1 cellular context compared by ENCODE assay signal in genomic region chr3:99920530-99921376, GRCh38.
TF ChIP-seq lines count a peak whose summit lies in the region.

No MANE protein-coding gene starts in this region.

TF ChIP-seq in K562, 482 proteins besides CTCF, POLR2A, EP300 and RAD21 (continued from another document and continues in another):
- TF ChIP-seq ZNF316 (IDR thresholded peaks at IDR 0.05), result peak; percentile 20; the same call in 1 of the 2 replicates
- no peak for TF ChIP-seq ZNF134 (CRISPR knock-in tag; conservative IDR thresholded peaks at IDR 0.05)
- no peak for TF ChIP-seq CAMTA2 (CRISPR knock-in tag; conservative IDR thresholded peaks at IDR 0.05)
- no peak for TF ChIP-seq NFXL1 (CRISPR knock-in tag; IDR thresholded peaks at IDR 0.05)
- no peak for TF ChIP-seq XRCC5 (IDR thresholded peaks at IDR 0.05; ENCODE audit: low read depth, low read length)
- TF ChIP-seq PTBP1 (IDR thresholded peaks at IDR 0.05; ENCODE audit: low read depth, low read length), result no peak
- 0 out of 2 replicates have a peak, but pooled peaks have one; percentile 13 for TF ChIP-seq GTF2E2 (tag; IDR thresholded peaks at IDR 0.05)
- TF ChIP-seq ATF1 (CRISPR knock-in tag; IDR thresholded peaks at IDR 0.05), result no peak
- TF ChIP-seq ATF1 (tag; IDR thresholded peaks at IDR 0.05), result peak; percentile 40; the same call in 1 of the 2 replicates
- no peak for TF ChIP-seq SRSF3 (IDR thresholded peaks at IDR 0.05; ENCODE audit: insufficient read depth, low read length)
- no peak for TF ChIP-seq ZEB2 (IDR thresholded peaks at IDR 0.05)
- TF ChIP-seq CEBPG (CRISPR knock-in tag; IDR thresholded peaks at IDR 0.05), result no peak
- peak; percentile 26 to 73; a peak in 3 of 4 replicates for TF ChIP-seq CEBPG (tag; conservative IDR thresholded peaks at IDR 0.05 in 1 of 2, IDR thresholded peaks at IDR 0.05 in 1 of 2)
- no peak for TF ChIP-seq HNRNPH1 (optimal IDR thresholded peaks at IDR 0.05; ENCODE audit: low read depth, low read length)
- TF ChIP-seq MEF2D (tag; conservative IDR thresholded peaks at IDR 0.05; ENCODE audit: low read depth), result 0 out of 2 replicates have a peak, but pooled peaks have one; percentile 25
- peak; percentile 47; the same call in 1 of the 2 replicates for TF ChIP-seq ZNF592 (IDR thresholded peaks at IDR 0.05)
- peak; percentile 53; the same call in 1 of the 2 replicates for TF ChIP-seq ATF3 (IDR thresholded peaks at IDR 0.05)
- no peak for TF ChIP-seq ATF3 (CRISPR knock-in tag; conservative IDR thresholded peaks at IDR 0.05)
- no peak for TF ChIP-seq KDM2B (CRISPR knock-in tag; IDR thresholded peaks at IDR 0.05)
- 0 out of 2 replicates have a peak, but pooled peaks have one; percentile 43 for TF ChIP-seq ESRRA (IDR thresholded peaks at IDR 0.05; ENCODE audit: borderline replicate concordance, low read depth)
- no peak for TF ChIP-seq ZBTB8A (IDR thresholded peaks at IDR 0.05; ENCODE audit: partially characterized antibody)
- no peak for TF ChIP-seq ZNF75A (CRISPR knock-in tag; IDR thresholded peaks at IDR 0.05)
- TF ChIP-seq ZNF583 (CRISPR knock-in tag; IDR thresholded peaks at IDR 0.05), result no peak
- no peak for TF ChIP-seq ASH1L (IDR thresholded peaks at IDR 0.05; ENCODE audit: borderline replicate concordance, low read depth, partially characterized antibody)
- TF ChIP-seq DACH1 (IDR thresholded peaks at IDR 0.05; ENCODE audit: partially characterized antibody), result no peak
- TF ChIP-seq NR2C2 (CRISPR knock-in tag; IDR thresholded peaks at IDR 0.05), result no peak
- peak; percentile 76 for TF ChIP-seq NR2C2 (tag; IDR thresholded peaks at IDR 0.05)
- TF ChIP-seq SPI1 (IDR thresholded peaks at IDR 0.05; ENCODE audit: borderline replicate concordance, low read depth, low read length), result peak; percentile 55; the same call in 1 of the 2 replicates
- no peak for TF ChIP-seq EHMT2 (IDR thresholded peaks at IDR 0.05)
- peak; percentile 40; the same call in 1 of the 2 replicates for TF ChIP-seq MGA (IDR thresholded peaks at IDR 0.05)
- no peak for TF ChIP-seq CTCFL (IDR thresholded peaks at IDR 0.05; ENCODE audit: borderline replicate concordance, insufficient read depth, low read depth, low read length, poor library complexity, severe bottlenecking)
- peak; percentile 45; the same call in 1 of the 2 replicates for TF ChIP-seq GABPA (tag; conservative IDR thresholded peaks at IDR 0.05; ENCODE audit: low read depth)
- 0 out of 2 replicates have a peak, but pooled peaks have one; percentile 1 for TF ChIP-seq DPF2 (IDR thresholded peaks at IDR 0.05)
- peak; percentile 18; the same call in 1 of the 2 replicates for TF ChIP-seq ZNF395 (CRISPR knock-in tag; IDR thresholded peaks at IDR 0.05)
- TF ChIP-seq BACH1 (tag; IDR thresholded peaks at IDR 0.05), result peak; percentile 67
- TF ChIP-seq HOXB6 (CRISPR knock-in tag; IDR thresholded peaks at IDR 0.05; ENCODE audit: borderline replicate concordance), result no peak
- TF ChIP-seq MBD1 (CRISPR knock-in tag; IDR thresholded peaks at IDR 0.05), result no peak
- TF ChIP-seq RFX7 (CRISPR knock-in tag; IDR thresholded peaks at IDR 0.05), result no peak
- no peak for TF ChIP-seq ZNF507 (tag; conservative IDR thresholded peaks at IDR 0.05)
- TF ChIP-seq OTX1 (CRISPR knock-in tag; IDR thresholded peaks at IDR 0.05), result no peak
- TF ChIP-seq SOX6 (IDR thresholded peaks at IDR 0.05), result peak; percentile 65
